8 cellular contexts compared by ENCODE assay signal in genomic region chr9:17397166-17397728, GRCh38.
A peak's percentile ranks its signal among the peaks of the same experiment; 100 is the strongest.
DNase-seq lines count a peak whose midpoint lies in the region; FAIRE-seq and TF ChIP-seq lines count a peak whose summit lies in the region.
"Not testable (repeated sequence)": the region's sequence is repeated elsewhere in the genome, so short reads cannot be mapped to it uniquely, and the experiment has no call there.

No MANE protein-coding gene starts in this region.

- FAIRE-seq in H1 (lab: Jason Lieb, UNC), result not testable (repeated sequence)

- WGBS in H1 (ENCODE audit: extremely low coverage in 1 of 2, insufficient coverage in 1 of 2, insufficient read length in 1 of 2, insufficient replicate concordance in 2 of 2, low coverage in 1 of 2, low lambda C conversion rate in 2 of 2, missing lambda C conversion rate in 1 of 2), 2 experiments, result 41% methylated on average over 7 of the region's 7 CpGs; no CpG with 5 or more reads in 1 of the 2 experiments
- 60 to 71% methylated on average over 4 to 5 of the region's 7 CpGs for WGBS in mesodermal cell (ENCODE audit: insufficient coverage in 2 of 2), 2 experiments
- 42% methylated on average over 7 of the region's 7 CpGs for WGBS in smooth muscle cell (ENCODE audit: low lambda C conversion rate)

- H2AFZ ChIP-seq in H1 (ENCODE audit: low read length), result not testable (repeated sequence)
- H2AFZ ChIP-seq in smooth muscle cell (ENCODE audit: low read depth), result peak overlapping the region; percentile 41

- not testable (repeated sequence) for TF ChIP-seq RAD21 in H1 (IDR thresholded peaks at IDR 0.05 in 1 of 2, conservative IDR thresholded peaks at IDR 0.05 in 1 of 2; ENCODE audit: low read depth in 2 of 2, low read length in 2 of 2)

- not testable (repeated sequence) for H3K23ac ChIP-seq in H1 (ENCODE audit: insufficient read length)

- not testable (repeated sequence) for H3K23me2 ChIP-seq in H1 (ENCODE audit: low read depth, low read length)

- H3K27ac ChIP-seq in HUES48 (ENCODE audit: low read depth, low read length) (peak overlapping the region; percentile 76), iPS-18a (ENCODE audit: low read length) (peak overlapping the region; percentile 15), mesodermal cell (ENCODE audit: low read depth, low read length, severe bottlenecking) (peak overlapping the region; percentile 18), smooth muscle cell (ENCODE audit: low read depth) (peak overlapping the region; percentile 58)
- not testable (repeated sequence) for H3K27ac ChIP-seq in H1 (ENCODE audit: low read depth, low read length)

- H3K4me2 ChIP-seq in H1 (ENCODE audit: insufficient read depth in 1 of 2, low read depth in 2 of 2, low read length in 2 of 2), result peak overlapping the region; percentile 32 to 43; a peak in 3 of 4 replicates
- H3K4me2 ChIP-seq in smooth muscle cell, result peak overlapping the region; percentile 66

- H2BK5ac ChIP-seq in H1 (ENCODE audit: low read depth, low read length), result not testable (repeated sequence)

- H4K8ac ChIP-seq in H1 (ENCODE audit: extremely low read depth, insufficient read depth, low read length), result not testable (repeated sequence)

- not testable (repeated sequence) for H3K79me2 ChIP-seq in H1 (ENCODE audit: control insufficient read depth in 1 of 2, insufficient read depth in 2 of 2, low read length in 2 of 2); smooth muscle cell (ENCODE audit: low read depth)

- H3K14ac ChIP-seq in H1 (ENCODE audit: insufficient read length), result not testable (repeated sequence)

- H3K9ac ChIP-seq in HUES48 (ENCODE audit: low read depth, low read length); H1 (replicated peaks in 1 of 4; ENCODE audit: extremely low read depth in 1 of 4, low read depth in 3 of 4, low read length in 3 of 4); smooth muscle cell (ENCODE audit: low read depth): not testable (repeated sequence)
- H3K9ac ChIP-seq in iPS-18a (ENCODE audit: low read length), result peak overlapping the region; percentile 26

- TF ChIP-seq CTCF in H1 (IDR thresholded peaks at IDR 0.05; ENCODE audit: control extremely low read depth in 1 of 3, insufficient read depth in 1 of 3, low read depth in 1 of 3, low read length in 3 of 3); smooth muscle cell (IDR thresholded peaks at IDR 0.05; ENCODE audit: borderline replicate concordance, insufficient read depth, poor library complexity, severe bottlenecking): not testable (repeated sequence)

- H4K5ac ChIP-seq in H1 (ENCODE audit: insufficient read length, low read depth, low read length), result not testable (repeated sequence)

- not testable (repeated sequence) for H3K9me3 ChIP-seq in HUES48 (ENCODE audit: control insufficient read depth, insufficient read depth, low read length); H1 (ENCODE audit: insufficient read depth in 2 of 2, low read depth in 1 of 2, low read length in 1 of 2); iPS-18a (ENCODE audit: control insufficient read depth, low read depth, low read length); mesodermal cell (ENCODE audit: control insufficient read depth, low read length); smooth muscle cell (replicated peaks; ENCODE audit: low read depth)

- not testable (repeated sequence) for H2BK15ac ChIP-seq in H1 (ENCODE audit: low read length)

- H2AK5ac ChIP-seq in H1 (ENCODE audit: low read depth, low read length), result not testable (repeated sequence)

- H3K4me1 ChIP-seq in HUES48 (ENCODE audit: control insufficient read depth, insufficient read depth, low read length) (peaks cover 60% of the 10 kb centered on the region), H1 (replicated peaks in 1 of 4; ENCODE audit: control insufficient read depth in 3 of 4, insufficient read depth in 4 of 4, low read length in 3 of 4) (peaks cover 3 to 21% (median 16%) of the 10 kb centered on the region in 4 experiments; a peak in 6 of 7 replicates), iPS-18a (ENCODE audit: control insufficient read depth, low read depth, low read length) (peaks cover 53% of the 10 kb centered on the region)
- not testable (repeated sequence) for H3K4me1 ChIP-seq in mesodermal cell (ENCODE audit: control insufficient read depth, insufficient read depth, low read length, poor library complexity, severe bottlenecking); smooth muscle cell (ENCODE audit: low read depth)

- H3K79me1 ChIP-seq in H1 (ENCODE audit: low read depth, low read length), result not testable (repeated sequence)

- H2BK120ac ChIP-seq in H1 (replicated peaks; ENCODE audit: low read depth, low read length), result not testable (repeated sequence)

- H2BK12ac ChIP-seq in H1 (ENCODE audit: low read depth, low read length), result not testable (repeated sequence)

- CTCF ChIA-PET in H1 (lab: Charles Lee; ENCODE audit: partially characterized antibody), result interaction anchor here (1.0 to 2.3 kb wide), 2 partner anchors 129 to 281 kb away, joined by 3 to 6 read pairs; no protein-coding TSS in a partner anchor

- DNase-seq in ELF-1 (ENCODE audit: low read depth, low spot score) (peak; percentile 41), RPMI7951 (ENCODE audit: low read depth) (peak; percentile 22), H1 (ENCODE audit: low read depth in 1 of 2, low spot score in 2 of 2) (peak in 1 of 2 experiments; percentile 49), foreskin melanocyte (peak; percentile 19)
- DNase-seq in smooth muscle cell (lab: John Stamatoyannopoulos, UW; ENCODE audit: unreplicated experiment), result not testable (repeated sequence)

- H4K91ac ChIP-seq in H1 (replicated peaks; ENCODE audit: insufficient read length, low read length), result not testable (repeated sequence)

- POLR2A ChIA-PET in H1 (lab: Charles Lee; ENCODE audit: partially characterized antibody), result not testable (repeated sequence)

- H3K27me3 ChIP-seq in HUES48 (ENCODE audit: control insufficient read depth, insufficient read depth, low read length); H1 (replicated peaks in 1 of 4; ENCODE audit: control insufficient read depth in 3 of 4, extremely low read depth in 1 of 4, insufficient read depth in 3 of 4, low read length in 3 of 4); iPS-18a (ENCODE audit: control insufficient read depth, insufficient read depth, low read length); smooth muscle cell (ENCODE audit: low read depth): not testable (repeated sequence)

- not testable (repeated sequence) for TF ChIP-seq POLR2A in H1 (IDR thresholded peaks at IDR 0.05; ENCODE audit: control extremely low read depth in 1 of 2, low read depth in 2 of 2, low read length in 2 of 2)

- not testable (repeated sequence) for H4K20me1 ChIP-seq in H1 (replicated peaks in 1 of 2; ENCODE audit: control insufficient read depth in 1 of 2, insufficient read depth in 2 of 2, low read length in 2 of 2); smooth muscle cell (ENCODE audit: low read depth)

- H3F3A ChIP-seq in smooth muscle cell (ENCODE audit: low read depth), result not testable (repeated sequence)

- not testable (repeated sequence) for H3K4ac ChIP-seq in H1 (replicated peaks; ENCODE audit: insufficient read length, low read depth, low read length)

- TF ChIP-seq EP300 in H1 (IDR thresholded peaks at IDR 0.05; ENCODE audit: borderline replicate concordance in 1 of 2, low read depth in 2 of 2, low read length in 2 of 2), result not testable (repeated sequence)

- H3K18ac ChIP-seq in H1 (ENCODE audit: extremely low read depth, low read length), result not testable (repeated sequence)

- H3K56ac ChIP-seq in H1 (replicated peaks; ENCODE audit: insufficient read length, low read depth, low read length), result not testable (repeated sequence)

- not testable (repeated sequence) for H3K36me3 ChIP-seq in HUES48 (ENCODE audit: control insufficient read depth, insufficient read depth, low read length); H1 (ENCODE audit: control insufficient read depth in 2 of 4, insufficient read depth in 4 of 4, low read length in 3 of 4); iPS-18a (ENCODE audit: control insufficient read depth, low read depth, low read length); mesodermal cell (ENCODE audit: control insufficient read depth, insufficient read depth, low read length); smooth muscle cell (ENCODE audit: low read depth)

- H2BK20ac ChIP-seq in H1 (ENCODE audit: low read length), result not testable (repeated sequence)

- peak overlapping the region; percentile 28 for H3K4me3 ChIP-seq in HUES48 (ENCODE audit: low read depth, low read length)
- peak overlapping the region in 1 of 4 experiments; percentile 38; a peak in 1 of 8 replicates for H3K4me3 ChIP-seq in H1 (ENCODE audit: extremely low read depth in 1 of 4, insufficient read depth in 2 of 4, low read depth in 3 of 4, low read length in 4 of 4)
- peak overlapping the region; percentile 17 for H3K4me3 ChIP-seq in iPS-18a (ENCODE audit: low read length)
- H3K4me3 ChIP-seq in mesodermal cell (ENCODE audit: extremely low read depth, insufficient read depth, low read length, poor library complexity, severe bottlenecking); smooth muscle cell: not testable (repeated sequence)

TF ChIP-seq in H1, 55 proteins besides CTCF, POLR2A, EP300 and RAD21:
- TF ChIP-seq YY1 (IDR thresholded peaks at IDR 0.05; ENCODE audit: low read depth, low read length) (peak; percentile 68), TAF1 (IDR thresholded peaks at IDR 0.05; ENCODE audit: low read depth, low read length) (0 out of 2 replicates have a peak, but pooled peaks have one; percentile 18), SRF (IDR thresholded peaks at IDR 0.05; ENCODE audit: low read depth, low read length) (peak; percentile 83), SIN3A (conservative IDR thresholded peaks at IDR 0.05 in 1 of 2, IDR thresholded peaks at IDR 0.05 in 1 of 2; ENCODE audit: low read depth in 1 of 2, low read length in 2 of 2) (0 out of 4 replicates have a peak, but pooled peaks of 1 of the 2 experiments have one; percentile 52), CEBPB (IDR thresholded peaks at IDR 0.05; ENCODE audit: low read depth, low read length) (peak; percentile 54; the same call in 1 of the 2 replicates)
TF ChIP-seq in H1: peak in this region for 5; not testable (repeated sequence) for 50.
